ENCODE assay signal across 11 cellular contexts in genomic region chr18:63148449-63149199, GRCh38.
DNase-seq lines count a peak whose midpoint lies in the region; ATAC-seq, FAIRE-seq and TF ChIP-seq lines count a peak whose summit lies in the region.
"Had no signal": no experiment of that assay in that cellular context is flagged by ENCODE, and none has a peak within 500 bp of the region (broad histone marks: within the 10 kb centered on the region; RNA-seq: fewer than 3 reads in every experiment).

No MANE protein-coding gene starts in this region.

- TF ChIP-seq POLR2A in K562 (conservative IDR thresholded peaks at IDR 0.05) (no peak), uterus (IDR thresholded peaks at IDR 0.05) (no peak)

- TF ChIP-seq CTCF in K562 (IDR thresholded peaks at IDR 0.05 in 2 of 3, conservative IDR thresholded peaks at IDR 0.05 in 1 of 3; ENCODE audit: insufficient read depth in 2 of 3, low read depth in 1 of 3, low read length in 3 of 3) (no peak), uterus (IDR thresholded peaks at IDR 0.05) (no peak), H9 (conservative IDR thresholded peaks at IDR 0.05) (no peak)
- no peak for TF ChIP-seq CTCF in CD8-positive, alpha-beta T cell (IDR thresholded peaks at IDR 0.05)

- no peaks in the 10 kb centered on the region for H3K4me1 ChIP-seq in K562 (replicated peaks in 1 of 2; ENCODE audit: control insufficient read depth in 2 of 2, insufficient read depth in 2 of 2, low read length in 2 of 2)
- H3K4me1 ChIP-seq in uterus = peaks cover 0 to 11% of the 10 kb centered on the region in 2 donors
- H3K4me1 ChIP-seq in H9 (ENCODE audit: insufficient read depth, low read length) = no peaks in the 10 kb centered on the region
- H3K4me1 ChIP-seq in CD8-positive, alpha-beta T cell (ENCODE audit: insufficient read depth, low read length) = peaks cover 28% of the 10 kb centered on the region

- no peak overlapping the region for H2BK120ac ChIP-seq in H9 (ENCODE audit: low read depth, low read length, poor library complexity, severe bottlenecking)

- H3K36me3 ChIP-seq in K562 (ENCODE audit: control insufficient read depth, insufficient read depth, low read length) = no peaks in the 10 kb centered on the region
- H3K36me3 ChIP-seq in uterus = no peaks in the 10 kb centered on the region
- peaks cover 4% of the 10 kb centered on the region for H3K36me3 ChIP-seq in CD8-positive, alpha-beta T cell (ENCODE audit: insufficient read depth, low read length)

- H3K4me3 ChIP-seq in K562 = no peak overlapping the region
- H3K4me3 ChIP-seq in uterus = no peak overlapping the region
- H3K4me3 ChIP-seq in CD8-positive, alpha-beta T cell (ENCODE audit: low read depth, low read length) = no peak overlapping the region

- no peak overlapping the region for H3K23ac ChIP-seq in H9 (ENCODE audit: insufficient read length, low read depth, low read length)

- H4K20me1 ChIP-seq in K562 (replicated peaks; ENCODE audit: control insufficient read depth, insufficient read depth, low read length) (no peaks in the 10 kb centered on the region), H9 (ENCODE audit: control insufficient read depth, insufficient read depth, insufficient read length) (no peaks in the 10 kb centered on the region)

- in situ Hi-C loops in K562 (cut with MboI) = no loop called here

- no peak overlapping the region for H2BK5ac ChIP-seq in H9 (ENCODE audit: insufficient read length, low read length)

- H3K9me3 ChIP-seq in K562 (replicated peaks; ENCODE audit: control insufficient read depth, insufficient read depth, low read depth, low read length) = no peaks in the 10 kb centered on the region
- H3K9me3 ChIP-seq in uterus = no peaks in the 10 kb centered on the region
- no peaks in the 10 kb centered on the region for H3K9me3 ChIP-seq in H9 (ENCODE audit: control insufficient read depth, low read depth, low read length)
- no peaks in the 10 kb centered on the region for H3K9me3 ChIP-seq in CD8-positive, alpha-beta T cell (ENCODE audit: low read length)

- H3K79me2 ChIP-seq in K562 (ENCODE audit: control insufficient read depth, insufficient read depth, low read length) (no peaks in the 10 kb centered on the region), H9 (ENCODE audit: insufficient read depth, low read length) (no peaks in the 10 kb centered on the region)

- H3K4me1 Mint-ChIP-seq in activated naive CD4-positive, alpha-beta T cell treated with anti-CD3 and anti-CD28 coated beads, Interleukin-2, amount 50 U/mL, for 24 hours = peaks cover 78% of the 10 kb centered on the region
- peaks cover 56% of the 10 kb centered on the region for H3K4me1 Mint-ChIP-seq in activated naive CD4-positive, alpha-beta T cell treated with anti-CD3 and anti-CD28 coated beads for 36 hours (ENCODE audit: low read depth)
- peaks cover 12 to 14% of the 10 kb centered on the region in 2 experiments for H3K4me1 Mint-ChIP-seq in H9
- H3K4me1 Mint-ChIP-seq in CD8-positive, alpha-beta T cell (ENCODE audit: low read depth) = peaks cover 51% of the 10 kb centered on the region

- H3T11ph ChIP-seq in H9 (ENCODE audit: low read length) = no peak overlapping the region

- H3K9ac ChIP-seq in K562 (ENCODE audit: insufficient read depth in 1 of 2, low read depth in 2 of 2, low read length in 2 of 2) = no peak overlapping the region
- H3K9ac ChIP-seq in H9 (ENCODE audit: extremely low read depth, insufficient read length, low read length) = no peak overlapping the region

- no peak overlapping the region for H3K18ac ChIP-seq in H9 (ENCODE audit: insufficient read length, low read depth, low read length)

- no peak overlapping the region for H2AFZ ChIP-seq in K562 (ENCODE audit: low read depth, low read length)
- no peak overlapping the region for H2AFZ ChIP-seq in H9 (ENCODE audit: low read length)

- CTCF ChIA-PET in activated naive CD4-positive, alpha-beta T cell treated with anti-CD3 and anti-CD28 coated beads for 36 hours (lab: Charles Lee) = no interaction called here
- CTCF ChIA-PET in K562 (lab: Yijun Ruan, JAX; ENCODE audit: low intra/inter-chr PET ratio) = no interaction called here
- CTCF ChIA-PET in CD8-positive, alpha-beta T cell (lab: Charles Lee) = interaction anchor here (0.8 to 3.3 kb wide), 3 partner anchors 16 to 174 kb away, joined by 3 to 18 read pairs (median 4); no protein-coding TSS in a partner anchor

- no peak overlapping the region for H3K14ac ChIP-seq in H9 (ENCODE audit: insufficient read depth, low read length)

- under 1% methylated on average over 12 of the region's 12 CpGs for WGBS in K562 (ENCODE audit: insufficient coverage, low coverage, missing lambda C conversion rate)
- no CpG with 5 or more reads among the region's 12 CpGs for WGBS in H9 (ENCODE audit: extremely low coverage, insufficient read length, low lambda C conversion rate)

- H3K36me3 Mint-ChIP-seq in activated naive CD4-positive, alpha-beta T cell treated with anti-CD3 and anti-CD28 coated beads, Interleukin-2, amount 50 U/mL, for 24 hours = peaks cover 11% of the 10 kb centered on the region
- H3K36me3 Mint-ChIP-seq in activated naive CD4-positive, alpha-beta T cell treated with anti-CD3 and anti-CD28 coated beads for 36 hours (ENCODE audit: low read depth) = peaks cover 8% of the 10 kb centered on the region
- no peaks in the 10 kb centered on the region for H3K36me3 Mint-ChIP-seq in H9 (ENCODE audit: insufficient read depth in 1 of 3, low read depth in 3 of 3)
- H3K36me3 Mint-ChIP-seq in CD8-positive, alpha-beta T cell = peaks cover 27% of the 10 kb centered on the region

- H3K4me2 ChIP-seq in K562 (ENCODE audit: insufficient read depth, low read length) (no peak overlapping the region), H9 (ENCODE audit: insufficient read depth, insufficient read length, low read length) (no peak overlapping the region)

- BruUV-seq in K562 (replicated peaks; lab: Mats Ljungman, UMichigan) = no TSS peak

- H3K27me3 ChIP-seq in K562 (ENCODE audit: control insufficient read depth in 2 of 2, insufficient read depth in 2 of 2, low read length in 2 of 2) = peaks cover 14 to 22% of the 10 kb centered on the region in 2 experiments; a peak in 3 of 5 replicates
- no peaks in the 10 kb centered on the region for H3K27me3 ChIP-seq in uterus
- H3K27me3 ChIP-seq in H9 (ENCODE audit: insufficient read depth, low read length) = no peaks in the 10 kb centered on the region
- H3K27me3 ChIP-seq in CD8-positive, alpha-beta T cell (ENCODE audit: insufficient read depth, low read length) = no peaks in the 10 kb centered on the region

- intact Hi-C loops in activated naive CD4-positive, alpha-beta T cell treated with anti-CD3 and anti-CD28 coated beads for 36 hours (cut with micrococcal nuclease) = no loop called here
- intact Hi-C loops in K562 (cut with micrococcal nuclease) = no loop called here
- intact Hi-C loops in uterus (cut with DNase I; ENCODE audit: low total_unique reads) = no loop called here
- intact Hi-C loops in CD8-positive, alpha-beta T cell (cut with DNase I, micrococcal nuclease) = no loop called here

- ATAC-seq in K562 (no peak), left lobe of liver (peak; percentile 85), GM18502 (IDR thresholded peaks at IDR 0.05; ENCODE audit: poor library complexity, unreplicated experiment) (no peak)
- ATAC-seq in CD8-positive, alpha-beta T cell = no peak

- no peak for DNase-seq in activated naive CD4-positive, alpha-beta T cell treated with anti-CD3 and anti-CD28 coated beads for 36 hours
- no peak for DNase-seq in K562 (ENCODE audit: extremely low read depth in 1 of 4, low spot score in 3 of 4)
- peak; percentile 78 for DNase-seq in left lobe of liver (ENCODE audit: low spot score)
- DNase-seq in uterus = peak; percentile 65 to 76
- DNase-seq in H9 = no peak
- DNase-seq in CD8-positive, alpha-beta T cell = no peak
- DNase-seq: NCI-H187; stimulated activated CD8-positive, alpha-beta memory T cell treated with anti-CD3 and anti-CD28 coated beads, Interleukin-4, amount 100 ng/mL, for 48 hours had no signal

- H3K56ac ChIP-seq in H9 (ENCODE audit: insufficient read length, low read depth, low read length) = no peak overlapping the region

- no peak for TF ChIP-seq EP300 in K562 (IDR thresholded peaks at IDR 0.05; ENCODE audit: low read length)

- TF ChIP-seq RAD21 in K562 (CRISPR knock-in tag; conservative IDR thresholded peaks at IDR 0.05 in 1 of 2, IDR thresholded peaks at IDR 0.05 in 1 of 2) = no peak

- no peaks in the 10 kb centered on the region for H3K27me3 Mint-ChIP-seq in activated naive CD4-positive, alpha-beta T cell treated with anti-CD3 and anti-CD28 coated beads, Interleukin-2, amount 50 U/mL, for 24 hours
- H3K27me3 Mint-ChIP-seq in activated naive CD4-positive, alpha-beta T cell treated with anti-CD3 and anti-CD28 coated beads for 36 hours (ENCODE audit: low read depth) = no peaks in the 10 kb centered on the region
- H3K27me3 Mint-ChIP-seq in H9 (ENCODE audit: low read depth) = no peaks in the 10 kb centered on the region; the same call in 1 of the 2 replicates
- no peaks in the 10 kb centered on the region for H3K27me3 Mint-ChIP-seq in CD8-positive, alpha-beta T cell (ENCODE audit: low read depth)
- H3K27me3 Mint-ChIP-seq: B cell had no signal

- no peak overlapping the region for H2BK12ac ChIP-seq in H9 (ENCODE audit: insufficient read length, low read depth, low read length)

- H3K27ac ChIP-seq in K562 (ENCODE audit: extremely low read depth, low read depth, low read length) (no peak overlapping the region), uterus (peak overlapping the region; percentile 85 to 86), H9 (ENCODE audit: insufficient read length, low read depth, low read length) (no peak overlapping the region)
- H3K27ac ChIP-seq in CD8-positive, alpha-beta T cell (ENCODE audit: low read depth, low read length) = no peak overlapping the region

- H3K79me1 ChIP-seq in H9 (ENCODE audit: insufficient read depth, low read depth, low read length, poor library complexity, severe bottlenecking) = no peaks in the 10 kb centered on the region

- H3K9me1 ChIP-seq in K562 (ENCODE audit: control insufficient read depth, insufficient read depth, low read length) = no peaks in the 10 kb centered on the region

- no peak overlapping the region for H4K5ac ChIP-seq in H9 (ENCODE audit: insufficient read length, low read depth, low read length)

- POLR2A ChIA-PET in K562 (lab: Yijun Ruan, JAX) = interaction anchor here (0.7 kb wide), 1 partner anchor 100 kb away, joined by 3 read pairs; no protein-coding TSS in a partner anchor
- POLR2A ChIA-PET in CD8-positive, alpha-beta T cell (lab: Charles Lee) = interaction anchor here (0.7 kb wide), 1 partner anchor 10 kb away, joined by 3 read pairs; no protein-coding TSS in a partner anchor

- H2BK20ac ChIP-seq in H9 (ENCODE audit: low read depth, low read length, poor library complexity, severe bottlenecking) = no peak overlapping the region

- no peak overlapping the region for H2AK5ac ChIP-seq in H9 (ENCODE audit: insufficient read length, low read length)

- no peaks in the 10 kb centered on the region for H3K9me3 Mint-ChIP-seq in activated naive CD4-positive, alpha-beta T cell treated with anti-CD3 and anti-CD28 coated beads, Interleukin-2, amount 50 U/mL, for 24 hours
- H3K9me3 Mint-ChIP-seq in activated naive CD4-positive, alpha-beta T cell treated with anti-CD3 and anti-CD28 coated beads for 36 hours = no peaks in the 10 kb centered on the region
- no peaks in the 10 kb centered on the region for H3K9me3 Mint-ChIP-seq in H9
- no peaks in the 10 kb centered on the region for H3K9me3 Mint-ChIP-seq in CD8-positive, alpha-beta T cell

- H3K4me3 Mint-ChIP-seq in activated naive CD4-positive, alpha-beta T cell treated with anti-CD3 and anti-CD28 coated beads, Interleukin-2, amount 50 U/mL, for 24 hours = no peak overlapping the region
- H3K4me3 Mint-ChIP-seq in activated naive CD4-positive, alpha-beta T cell treated with anti-CD3 and anti-CD28 coated beads for 36 hours = no peak overlapping the region
- H3K4me3 Mint-ChIP-seq in H9 = no peak overlapping the region
- H3K4me3 Mint-ChIP-seq in CD8-positive, alpha-beta T cell = no peak overlapping the region
- H3K4me3 Mint-ChIP-seq: B cell had no signal

- H3K4ac ChIP-seq in H9 (ENCODE audit: low read depth, low read length) = no peak overlapping the region

- H3K23me2 ChIP-seq in H9 (ENCODE audit: insufficient read length, low read depth, low read length, poor library complexity, severe bottlenecking) = no peaks in the 10 kb centered on the region

- H4K8ac ChIP-seq in H9 (replicated peaks; ENCODE audit: insufficient read length, low read depth, low read length) = no peak overlapping the region

- no peak for FAIRE-seq in K562 (lab: Jason Lieb, UNC)

- H2BK15ac ChIP-seq in H9 (ENCODE audit: low read depth, low read length) = no peak overlapping the region

- no peak overlapping the region for H4K91ac ChIP-seq in H9 (ENCODE audit: insufficient read length, low read depth, low read length)

- H3K27ac Mint-ChIP-seq in activated naive CD4-positive, alpha-beta T cell treated with anti-CD3 and anti-CD28 coated beads, Interleukin-2, amount 50 U/mL, for 24 hours = peak overlapping the region; percentile 10
- H3K27ac Mint-ChIP-seq in activated naive CD4-positive, alpha-beta T cell treated with anti-CD3 and anti-CD28 coated beads for 36 hours = no peak overlapping the region
- no peak overlapping the region for H3K27ac Mint-ChIP-seq in H9
- no peak overlapping the region for H3K27ac Mint-ChIP-seq in CD8-positive, alpha-beta T cell

Comparison
In these comparisons a context has a peak if more than half of its experiments do, and no peak if none do; other contexts are left out.
1. DNase-seq: peak in left lobe of liver (single experiment) and uterus (2 of 2); none in activated naive CD4-positive, alpha-beta T cell treated with anti-CD3 and anti-CD28 coated beads for 36 hours (single experiment), K562 (0 of 4), H9 (single experiment) and CD8-positive, alpha-beta T cell (0 of 7).
2. H3K27ac ChIP-seq: peak in uterus (2 of 2); none in K562 (single experiment), H9 (single experiment) and CD8-positive, alpha-beta T cell (single experiment).